In the genomic region with DNA sequence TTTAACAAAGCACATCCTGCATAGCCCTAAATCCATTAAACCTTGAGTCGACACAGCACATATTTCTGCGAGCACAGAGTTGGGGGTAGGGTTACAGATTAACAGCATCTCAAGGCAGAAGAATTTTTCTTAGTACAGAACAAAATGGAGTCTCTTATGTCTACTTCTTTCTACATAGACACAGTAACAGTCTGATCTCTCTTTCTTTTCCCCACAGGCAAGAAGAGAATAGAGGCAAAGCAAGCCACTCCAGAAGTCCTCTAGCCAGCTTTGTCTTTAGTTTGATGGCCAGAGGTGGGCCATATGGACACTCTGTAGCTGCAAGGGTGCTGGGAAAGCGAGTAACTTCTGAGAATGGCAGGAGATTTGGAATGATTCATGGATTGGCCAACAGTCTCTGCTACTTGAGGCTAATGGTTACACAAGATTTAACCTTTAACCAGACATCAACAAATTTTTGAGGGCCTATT, we compare ENCODE assay signal across 8 cellular contexts. TPM values are rescaled to one million over a fixed set of nuclear protein-coding genes. Genes with fewer than 3 reads are reported as not detected.
DNase-seq lines count a peak whose midpoint lies in the region; ATAC-seq, FAIRE-seq and TF ChIP-seq lines count a peak whose summit lies in the region.
"Not testable (repeated sequence)": the region's sequence is repeated elsewhere in the genome, so short reads cannot be mapped to it uniquely, and the experiment has no call there.

No MANE protein-coding gene starts in this region.

- H4K20me1 ChIP-seq in osteoblast (ENCODE audit: insufficient read depth, low read length), result not testable (repeated sequence)

- ATAC-seq in A549, result peak; percentile 92 to 94; a peak in 5 of 6 replicates

- not testable (repeated sequence) for H3K79me2 ChIP-seq in osteoblast (ENCODE audit: insufficient read depth, low read length)

- not testable (repeated sequence) for H3K4me3 ChIP-seq in A549; osteoblast (ENCODE audit: insufficient read depth, low read length)

- not testable (repeated sequence) for H3K9me3 ChIP-seq in A549; osteoblast (ENCODE audit: low read depth, low read length)

- H3K27me3 ChIP-seq in osteoblast (ENCODE audit: insufficient read depth, low read length), result not testable (repeated sequence)

- H3K27ac ChIP-seq in A549 (peak overlapping the region; percentile 49 to 71; a peak in 4 of 6 replicates), osteoblast (ENCODE audit: low read depth, low read length) (peak overlapping the region; percentile 32)
- not testable (repeated sequence) for H3K27ac ChIP-seq in epithelial cell of prostate

- POLR2A ChIA-PET in A549 (lab: Yijun Ruan, JAX), result interaction anchor here (0.6 kb wide), 1 partner anchor 233 kb away, joined by 3 read pairs; no protein-coding TSS in a partner anchor

- TF ChIP-seq POLR2A in A549 (IDR thresholded peaks at IDR 0.05; ENCODE audit: low read length), result not testable (repeated sequence)

- 5% methylated on average over 3 of the region's 3 CpGs for WGBS in A549 (ENCODE audit: missing lambda C conversion rate)

- H3K4me2 ChIP-seq in A549, result peak overlapping the region; percentile 59
- H3K4me2 ChIP-seq in osteoblast (ENCODE audit: insufficient read depth, low read length), result not testable (repeated sequence)

- not testable (repeated sequence) for TF ChIP-seq EP300 in A549 (IDR thresholded peaks at IDR 0.05)

- peak; percentile 32 for FAIRE-seq in A549 (lab: Jason Lieb, UNC)

- peak; percentile 36 to 64 for DNase-seq in A549 (ENCODE audit: low read depth in 1 of 2, low spot score in 1 of 2)
- DNase-seq in EL, result peak; percentile 58
- DNase-seq in HT1080 (ENCODE audit: low read depth), result peak; percentile 17
- peak; percentile 39 for DNase-seq in NCI-H524 treated with DMSO at 0.1 percent for 48 hours (lab: John Stamatoyannopoulos, UW)
- DNase-seq in amniotic epithelial cell (ENCODE audit: low read depth), result peak; percentile 90
- peak; percentile 10 for DNase-seq in epithelial cell of prostate (ENCODE audit: low read depth, low spot score)
- peak; percentile 17 for DNase-seq in hepatic stellate cell (ENCODE audit: low spot score)
- peak; percentile 69 for DNase-seq in osteoblast (ENCODE audit: insufficient read length, low spot score, missing footprints)

- TF ChIP-seq CTCF in A549 (IDR thresholded peaks at IDR 0.05); osteoblast (IDR thresholded peaks at IDR 0.05; ENCODE audit: extremely low read depth, low read depth, low read length): not testable (repeated sequence)

- CTCF ChIA-PET in A549 (lab: Yijun Ruan, JAX), result interaction anchor here (1.4 kb wide), 1 partner anchor 915 kb away, joined by 5 read pairs; no protein-coding TSS in a partner anchor

- H3K36me3 ChIP-seq in osteoblast (ENCODE audit: insufficient read depth, low read length), result not testable (repeated sequence)

- not testable (repeated sequence) for TF ChIP-seq RAD21 in A549 (conservative IDR thresholded peaks at IDR 0.05 in 1 of 2, IDR thresholded peaks at IDR 0.05 in 1 of 2)

- H2AFZ ChIP-seq in osteoblast (ENCODE audit: low read length), result peak overlapping the region; percentile 36

- H3K4me1 ChIP-seq in A549, result peaks cover 26% of the 10 kb centered on the region
- H3K4me1 ChIP-seq in osteoblast (ENCODE audit: insufficient read depth, low read length), result peaks cover 12% of the 10 kb centered on the region

TF ChIP-seq in A549, 52 proteins besides CTCF, POLR2A, EP300 and RAD21:
- TF ChIP-seq HOXB5 (CRISPR knock-in tag; IDR thresholded peaks at IDR 0.05) (peak; percentile 96), RARB (CRISPR knock-in tag; IDR thresholded peaks at IDR 0.05) (0 out of 2 replicates have a peak, but pooled peaks have one; percentile 69), HOXA7 (CRISPR knock-in tag; IDR thresholded peaks at IDR 0.05) (peak; percentile 85; the same call in 1 of the 2 replicates), JUN (IDR thresholded peaks at IDR 0.05) (0 out of 5 replicates have a peak, but pooled peaks of 1 of the 2 experiments have one; percentile 29), FOSL2 (IDR thresholded peaks at IDR 0.05) (peak; percentile 52; the same call in 1 of the 2 replicates), FOSL2 (CRISPR knock-in tag; IDR thresholded peaks at IDR 0.05) (peak; percentile 73), ZSCAN20 (CRISPR knock-in tag; IDR thresholded peaks at IDR 0.05) (peak; percentile 64; the same call in 1 of the 2 replicates), EHF (CRISPR knock-in tag; IDR thresholded peaks at IDR 0.05) (peak; percentile 25; the same call in 1 of the 2 replicates), HOXB13 (CRISPR knock-in tag; IDR thresholded peaks at IDR 0.05; ENCODE audit: low read depth) (peak; percentile 98), HEYL (CRISPR knock-in tag; IDR thresholded peaks at IDR 0.05) (0 out of 2 replicates have a peak, but pooled peaks have one; percentile 68), CEBPB (IDR thresholded peaks at IDR 0.05) (peak; percentile 66 to 82), JUNB (IDR thresholded peaks at IDR 0.05) (peak; percentile 47; the same call in 1 of the 2 replicates), ZNF302 (CRISPR knock-in tag; IDR thresholded peaks at IDR 0.05) (peak; percentile 78; the same call in 1 of the 2 replicates)
- TF ChIP-seq, protein P1, sequence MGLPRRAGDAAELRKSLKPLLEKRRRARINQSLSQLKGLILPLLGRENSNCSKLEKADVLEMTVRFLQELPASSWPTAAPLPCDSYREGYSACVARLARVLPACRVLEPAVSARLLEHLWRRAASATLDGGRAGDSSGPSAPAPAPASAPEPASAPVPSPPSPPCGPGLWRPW (IDR thresholded peaks at IDR 0.05), result peak; percentile 47; the same call in 1 of the 2 replicates
- TF ChIP-seq, protein P2, sequence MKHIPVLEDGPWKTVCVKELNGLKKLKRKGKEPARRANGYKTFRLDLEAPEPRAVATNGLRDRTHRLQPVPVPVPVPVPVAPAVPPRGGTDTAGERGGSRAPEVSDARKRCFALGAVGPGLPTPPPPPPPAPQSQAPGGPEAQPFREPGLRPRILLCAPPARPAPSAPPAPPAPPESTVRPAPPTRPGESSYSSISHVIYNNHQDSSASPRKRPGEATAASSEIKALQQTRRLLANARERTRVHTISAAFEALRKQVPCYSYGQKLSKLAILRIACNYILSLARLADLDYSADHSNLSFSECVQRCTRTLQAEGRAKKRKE (CRISPR knock-in tag; IDR thresholded peaks at IDR 0.05; ENCODE audit: low read depth), result peak; percentile 94

RNA-seq across cellular contexts. Expression of a gene that starts 41.4 kb away (rescaled TPM):
- polyA plus RNA-seq in A549 (2011; rRNA removed) (43.1 and 90.5 TPM in 2 replicates), A549 (2017; fragmentation: RNase III; extraction: RNeasy Plus Mini Kit Qiagen cat#74134 plus additional on column Dnase treatment) (83.4 to 93.3 TPM (median 83.5 TPM) in 3 replicates)
- polyA plus RNA-seq in A549 (2012; cell fraction: cytosol; rRNA removed), result 24.9 and 35.7 TPM in 2 replicates
- 4.6 and 7.8 TPM in 2 replicates for polyA plus RNA-seq in A549 (2012; cell fraction: nucleus; rRNA removed)
- polyA minus RNA-seq in A549 (2011; rRNA and poly(A)+ RNA removed), result 11.9 and 17.9 TPM in 2 replicates
- total RNA-seq in HT1080 (2014; rRNA removed; shearing (Covaris generic)), result 86.5 and 97.5 TPM in 2 replicates
- 37.6 and 61.9 TPM in 2 replicates for polyA plus RNA-seq in HT1080 (2015; cell fraction: cytosol; rRNA removed)
- 32.2 and 37.7 TPM in 2 replicates for polyA plus RNA-seq in HT1080 (2015; cell fraction: nucleus; rRNA removed)
- total RNA-seq in osteoblast, result 16.3 and 18.0 TPM in 2 replicates

Comparison
In these comparisons a context has a peak if more than half of its experiments do, and no peak if none do; other contexts are left out.
1. DNase-seq: peak in every context shown above with its lines; median percentile 90 in amniotic epithelial cell; 69 in osteoblast; 58 in EL; 50 in A549; 39 in NCI-H524 treated with DMSO at 0.1 percent for 48 hours; 17 in HT1080; 17 in hepatic stellate cell; 10 in epithelial cell of prostate.